2 cellular contexts compared by ENCODE assay signal in genomic region chr11:85826096-85826855, GRCh38.
TF ChIP-seq lines count a peak whose summit lies in the region.

No MANE protein-coding gene starts in this region.

TF ChIP-seq in endothelial cell of umbilical vein, 7 proteins besides CTCF, POLR2A, EP300 and RAD21 (continued from another document):
- no peak for TF ChIP-seq JUN (IDR thresholded peaks at IDR 0.05; ENCODE audit: borderline replicate concordance, insufficient read depth, insufficient read length, low read depth)
- no peak for TF ChIP-seq MAX (IDR thresholded peaks at IDR 0.05; ENCODE audit: insufficient read depth, insufficient read length)
- TF ChIP-seq EZH2 (IDR thresholded peaks at IDR 0.05; ENCODE audit: borderline replicate concordance, low read depth, low read length, severe bottlenecking): no peak
- TF ChIP-seq GATA2 (IDR thresholded peaks at IDR 0.05; ENCODE audit: insufficient read depth, insufficient read length, low read depth, low read length): no peak
- TF ChIP-seq POLR2AphosphoS5 (IDR thresholded peaks at IDR 0.05; ENCODE audit: insufficient read depth, low read depth, low read length): no peak
- TF ChIP-seq MYC (IDR thresholded peaks at IDR 0.05; ENCODE audit: low read depth, low read length): no peak

TF ChIP-seq in neural cell, 6 proteins besides CTCF, POLR2A, EP300 and RAD21 (continued from another document):
- TF ChIP-seq REST (IDR thresholded peaks at IDR 0.05; ENCODE audit: borderline replicate concordance) (no peak), POLR2AphosphoS5 (IDR thresholded peaks at IDR 0.05) (no peak), EZH2 (IDR thresholded peaks at IDR 0.05; ENCODE audit: borderline replicate concordance, insufficient read depth, low read length, poor library complexity, severe bottlenecking) (no peak), MXI1 (conservative IDR thresholded peaks at IDR 0.05; ENCODE audit: poor library complexity, severe bottlenecking) (no peak)
